ENCODE assay signal across 8 cellular contexts in genomic region chr12:48865141-48865440, GRCh38. TPM values are rescaled to one million over a fixed set of nuclear protein-coding genes. Genes with fewer than 3 reads are reported as not detected.
A peak's percentile ranks its signal among the peaks of the same experiment; 100 is the strongest.
DNase-seq lines count a peak whose midpoint lies in the region; ATAC-seq and TF ChIP-seq lines count a peak whose summit lies in the region.

No MANE protein-coding gene starts in this region.

- peaks cover 14% of the 10 kb centered on the region for H3K4me1 ChIP-seq in left ventricle myocardium inferior
- H3K4me1 ChIP-seq in right lobe of liver: peaks cover 0 to 19% (median 6%) of the 10 kb centered on the region in 4 donors
- H3K4me1 ChIP-seq in urinary bladder (ENCODE audit: insufficient read depth): no peaks in the 10 kb centered on the region

- H3K36me3 ChIP-seq in left ventricle myocardium inferior (no peaks in the 10 kb centered on the region), right lobe of liver (peaks cover 0 to 21% (median 1%) of the 10 kb centered on the region in 4 donors), urinary bladder (ENCODE audit: insufficient read depth) (no peaks in the 10 kb centered on the region)

- no peak overlapping the region for H3K27ac ChIP-seq in left ventricle myocardium inferior (replicated peaks)
- peak overlapping the region; percentile 76 for H3K27ac ChIP-seq in angular gyrus (ENCODE audit: low read depth, low read length)
- H3K27ac ChIP-seq in right lobe of liver: peak overlapping the region; percentile 71 to 92 (median 87)
- H3K27ac ChIP-seq in urinary bladder (ENCODE audit: low read depth): no peak overlapping the region

- DNase-seq in left ventricle myocardium inferior (no peak), left ventricle myocardium superior (no peak), right lobe of liver (no peak), NCI-H2107 treated with DMSO at 0.1 percent for 48 hours (lab: John Stamatoyannopoulos, UW; ENCODE audit: unreplicated experiment) (no peak), posterior cingulate gyrus (no peak)

- no peaks in the 10 kb centered on the region for H3K9me3 ChIP-seq in left ventricle myocardium inferior (replicated peaks)
- H3K9me3 ChIP-seq in right lobe of liver: no peaks in the 10 kb centered on the region

- H3K4me3 ChIP-seq in left ventricle myocardium inferior (peak overlapping the region; percentile 73), right lobe of liver (peak overlapping the region; percentile 63 to 88 (median 71)), urinary bladder (ENCODE audit: low read depth, low read length) (peak overlapping the region; percentile 44)

- no peak for ATAC-seq in left ventricle myocardium superior
- peak in 1 of 4 donors; percentile 2 for ATAC-seq in right lobe of liver
- ATAC-seq in HG02763 (IDR thresholded peaks at IDR 0.05; ENCODE audit: unreplicated experiment): no peak

- intact Hi-C loops in left ventricle myocardium inferior (cut with micrococcal nuclease) (no loop called here), left ventricle myocardium superior (cut with micrococcal nuclease) (no loop called here), right lobe of liver (cut with DNase I) (no loop called here), posterior cingulate gyrus (cut with DNase I) (loop anchor here (1.0 kb wide), 1 partner anchor 12 kb away; no protein-coding TSS in a partner anchor)

- TF ChIP-seq CTCF in left ventricle myocardium inferior (IDR thresholded peaks at IDR 0.05; ENCODE audit: borderline replicate concordance) (no peak), right lobe of liver (IDR thresholded peaks at IDR 0.05) (no peak)

- H3K27me3 ChIP-seq in left ventricle myocardium inferior (ENCODE audit: low read depth) (peaks cover 4% of the 10 kb centered on the region), right lobe of liver (no peaks in the 10 kb centered on the region)

- WGBS in right lobe of liver (ENCODE audit: insufficient coverage, low coverage, low lambda C conversion rate, missing lambda C conversion rate): 17% methylated on average over 4 of the region's 4 CpGs
- 14% methylated on average over 4 of the region's 4 CpGs for WGBS in urinary bladder

- no peak for TF ChIP-seq POLR2A in right lobe of liver (IDR thresholded peaks at IDR 0.05)

RNA-seq across cellular contexts. Expression of gene RND1, which starts 0.6 kb away (rescaled TPM):
- total RNA-seq in left ventricle myocardium inferior (0.47 TPM), left ventricle myocardium superior (0.27 TPM), right lobe of liver (10 to 100 TPM in 5 of 6 experiments, 1 to 10 TPM in 1; 6.4 to 72.8 (median 17.2) TPM), urinary bladder (0.53 TPM)
- 1.8 TPM for polyA plus RNA-seq in urinary bladder

RNA-seq across cellular contexts. Expression of gene DDX23, which starts 13.1 kb away (rescaled TPM):
- total RNA-seq in left ventricle myocardium inferior (36.6 TPM), left ventricle myocardium superior (36.4 TPM), right lobe of liver (10 to 100 TPM; 24.4 to 39.6 (median 31.8) TPM), urinary bladder (52.2 TPM)
- 62.8 TPM for polyA plus RNA-seq in urinary bladder

RNA-seq across cellular contexts. Expression of gene CACNB3, which starts 46.8 kb away (rescaled TPM):
- total RNA-seq in left ventricle myocardium inferior: 4.8 TPM
- total RNA-seq in left ventricle myocardium superior: 4.4 TPM
- 1 to 10 TPM in 4 of 6 experiments, under 1 TPM in 2; 0.62 to 2.1 (median 1.2) TPM for total RNA-seq in right lobe of liver
- 15.1 TPM for total RNA-seq in urinary bladder
- polyA plus RNA-seq in urinary bladder: 22.2 TPM

Comparison
In these comparisons a context has a peak if more than half of its experiments do, and no peak if none do; other contexts are left out.
1. H3K27ac ChIP-seq: peak in angular gyrus (single experiment) and right lobe of liver (3 of 3); none in left ventricle myocardium inferior (single experiment) and urinary bladder (single experiment).
2. Peak in every context shown above with its lines, with median percentiles within 50 percentile points of each other: H3K4me3 ChIP-seq.